In genomic region chr11:12777208-12777874, GRCh38 we compare ENCODE assay signal across 17 cellular contexts.
A peak's percentile ranks its signal among the peaks of the same experiment; 100 is the strongest.
DNase-seq lines count a peak whose midpoint lies in the region; ATAC-seq, FAIRE-seq and TF ChIP-seq lines count a peak whose summit lies in the region.
"Had no signal": no experiment of that assay in that cellular context is flagged by ENCODE, and none has a peak within 500 bp of the region (broad histone marks: within the 10 kb centered on the region; RNA-seq: fewer than 3 reads in every experiment).

No MANE protein-coding gene starts in this region.

- H3K4me1 Mint-ChIP-seq in astrocyte (ENCODE audit: low read depth, unreplicated experiment), result peaks cover 39% of the 10 kb centered on the region
- peaks cover 49% of the 10 kb centered on the region for H3K4me1 Mint-ChIP-seq in mesothelial cell of epicardium
- H3K4me1 Mint-ChIP-seq: immature natural killer cell had no signal

- H3K4me3 Mint-ChIP-seq in astrocyte (ENCODE audit: unreplicated experiment) (no peak overlapping the region), mesothelial cell of epicardium (no peak overlapping the region)
- H3K4me3 Mint-ChIP-seq: activated T-cell treated with anti-CD3 and anti-CD28 coated beads, Interleukin-2, amount 50 U/mL, for 24 hours; immature natural killer cell; neural crest cell had no signal

- H3K79me2 ChIP-seq in ACC112 (ENCODE audit: control insufficient read depth, insufficient read depth, low read length, unreplicated experiment), result peaks cover 90% of the 10 kb centered on the region
- peaks cover 88% of the 10 kb centered on the region for H3K79me2 ChIP-seq in astrocyte (ENCODE audit: insufficient read depth, low read length)

- H3K4me3 ChIP-seq in ACC112 (ENCODE audit: low read depth, low read length) (no peak overlapping the region), astrocyte (ENCODE audit: insufficient read depth, low read depth, low read length) (no peak overlapping the region)
- H3K4me3 ChIP-seq: ascending aorta, BLaER1 had no signal

- H3K4me1 ChIP-seq in ACC112 (ENCODE audit: control insufficient read depth, insufficient read depth, low read length, unreplicated experiment) (peaks cover 40% of the 10 kb centered on the region), astrocyte (ENCODE audit: insufficient read depth, low read length) (peaks cover 19% of the 10 kb centered on the region)
- H3K4me1 ChIP-seq: ascending aorta, BLaER1 had no signal

- FAIRE-seq in astrocyte (lab: Jason Lieb, UNC), result no peak

- H3K27ac Mint-ChIP-seq in astrocyte (ENCODE audit: unreplicated experiment) (no peak overlapping the region), mesothelial cell of epicardium (peak overlapping the region; percentile 86)
- H3K27ac Mint-ChIP-seq: activated T-cell treated with anti-CD3 and anti-CD28 coated beads, Interleukin-2, amount 50 U/mL, for 24 hours; immature natural killer cell had no signal

- H3K9me3 Mint-ChIP-seq in astrocyte (ENCODE audit: unreplicated experiment) (no peaks in the 10 kb centered on the region), mesothelial cell of epicardium (peaks cover 4% of the 10 kb centered on the region)
- H3K9me3 Mint-ChIP-seq: activated T-cell treated with anti-CD3 and anti-CD28 coated beads, Interleukin-2, amount 50 U/mL, for 24 hours had no signal

- H3K36me3 ChIP-seq in ACC112 (ENCODE audit: insufficient read depth, low read length), result peaks cover 18% of the 10 kb centered on the region
- no peaks in the 10 kb centered on the region for H3K36me3 ChIP-seq in astrocyte (ENCODE audit: insufficient read depth, low read length)
- H3K36me3 ChIP-seq: ascending aorta, BLaER1 had no signal

- no peak overlapping the region for H3K4me2 ChIP-seq in astrocyte (ENCODE audit: low read length)
- H3K4me2 ChIP-seq: BLaER1 had no signal

- H3K36me3 Mint-ChIP-seq in astrocyte (ENCODE audit: low read depth, unreplicated experiment) (peaks cover 10% of the 10 kb centered on the region), mesothelial cell of epicardium (peaks cover 33% of the 10 kb centered on the region)
- H3K36me3 Mint-ChIP-seq: immature natural killer cell had no signal

- TF ChIP-seq CTCF in astrocyte (IDR thresholded peaks at IDR 0.05; ENCODE audit: insufficient read depth, low read depth, low read length) (no peak), mesothelial cell of epicardium (IDR thresholded peaks at IDR 0.05; ENCODE audit: unreplicated experiment) (no peak)

- H3K9ac ChIP-seq in astrocyte (ENCODE audit: low read length), result no peak overlapping the region
- H3K9ac ChIP-seq: BLaER1 had no signal

- H3K27me3 ChIP-seq in ACC112 (ENCODE audit: insufficient read depth, low read length) (no peaks in the 10 kb centered on the region), astrocyte (ENCODE audit: insufficient read depth, low read length) (no peaks in the 10 kb centered on the region)
- H3K27me3 ChIP-seq: ascending aorta, BLaER1 had no signal

- DNase-seq in HCEC 1CT, result peak; percentile 80
- DNase-seq in astrocyte (ENCODE audit: low read depth), result peak; percentile 51
- no peak for DNase-seq in mesothelial cell of epicardium (ENCODE audit: low spot score in 2 of 2, unreplicated experiment in 2 of 2)
- DNase-seq in activated T-cell treated with anti-CD3 and anti-CD28 coated beads, Interleukin-2, amount 50 U/mL, for 1 hour, result no peak
- DNase-seq in stimulated activated CD4-positive, alpha-beta T cell treated with anti-CD3 and anti-CD28 coated beads, Interleukin-4, amount 100 ng/mL, for 4 hours, result no peak
- DNase-seq: activated T-cell treated with anti-CD3 and anti-CD28 coated beads, Interleukin-2, amount 50 U/mL, for 24 hours; immature natural killer cell; NCI-H1417 treated with DMSO at 0.1 percent for 48 hours; stimulated activated CD4-positive, alpha-beta T cell treated with anti-CD3 and anti-CD28 coated beads, Interleukin-15, amount 100 ng/mL, for 24 hours; stimulated activated CD8-positive, alpha-beta memory T cell treated with anti-CD3 and anti-CD28 coated beads, Interleukin-4, amount 100 ng/mL, for 48 hours had no signal

- peaks cover 60% of the 10 kb centered on the region for H4K20me1 ChIP-seq in astrocyte (ENCODE audit: insufficient read depth, low read length)
- H4K20me1 ChIP-seq: BLaER1 had no signal

- no peaks in the 10 kb centered on the region for H3K9me3 ChIP-seq in astrocyte (ENCODE audit: insufficient read depth, low read depth, low read length)
- H3K9me3 ChIP-seq: ascending aorta, BLaER1 had no signal

- H2AFZ ChIP-seq in ACC112 (ENCODE audit: low read length, unreplicated experiment) (no peak overlapping the region), astrocyte (ENCODE audit: low read depth, low read length) (no peak overlapping the region)

- H3K27me3 Mint-ChIP-seq in astrocyte (ENCODE audit: low read depth, unreplicated experiment), result no peaks in the 10 kb centered on the region
- no peaks in the 10 kb centered on the region for H3K27me3 Mint-ChIP-seq in mesothelial cell of epicardium (ENCODE audit: low read depth)

- no peak for ATAC-seq in HG03378 (IDR thresholded peaks at IDR 0.05; ENCODE audit: unreplicated experiment)
- ATAC-seq in HG03520 (IDR thresholded peaks at IDR 0.05; ENCODE audit: unreplicated experiment), result no peak
- ATAC-seq: activated CD4-positive, CD25-positive, alpha-beta regulatory T cell treated with anti-CD3 and anti-CD28 coated beads, Interleukin-2, amount 50 U/mL, for 24 hours had no signal

- H3K27ac ChIP-seq in ACC112 (ENCODE audit: low read depth, low read length) (peak overlapping the region; percentile 47), astrocyte (ENCODE audit: low read depth, low read length) (no peak overlapping the region)
- H3K27ac ChIP-seq: ascending aorta, BLaER1 had no signal

Comparison
In these comparisons a context has a peak if more than half of its experiments do, and no peak if none do; other contexts are left out.
1. DNase-seq: peak in HCEC 1CT (single experiment) and astrocyte (single experiment); none in mesothelial cell of epicardium (0 of 2), activated T-cell treated with anti-CD3 and anti-CD28 coated beads, Interleukin-2, amount 50 U/mL, for 1 hour (single experiment) and stimulated activated CD4-positive, alpha-beta T cell treated with anti-CD3 and anti-CD28 coated beads, Interleukin-4, amount 100 ng/mL, for 4 hours (0 of 2).